ENCODE assay signal across 27 cellular contexts in the genomic region with DNA sequence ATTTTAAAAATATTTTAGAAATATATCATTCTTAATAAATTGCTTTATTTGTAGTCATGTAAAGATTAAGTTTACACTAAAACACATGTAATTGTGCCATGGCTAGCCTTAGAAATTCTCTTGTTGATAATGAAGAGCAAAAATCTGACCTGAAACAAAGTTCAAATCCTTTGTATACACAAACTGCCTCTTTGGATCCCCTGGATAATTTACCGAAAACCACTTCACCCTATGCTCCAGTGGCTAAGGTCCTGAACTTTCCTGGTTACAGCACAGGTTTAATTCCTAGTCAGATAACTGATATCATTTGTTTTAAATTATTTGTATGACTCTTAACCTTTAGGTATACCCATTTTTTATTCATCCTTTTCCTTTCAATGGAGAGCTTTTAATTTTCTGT.
"Had no signal": no experiment of that assay in that cellular context is flagged by ENCODE, and none has a peak within 500 bp of the region (broad histone marks: within the 10 kb centered on the region; RNA-seq: fewer than 3 reads in every experiment).

No MANE protein-coding gene starts in this region.

- H3K4me3 ChIP-seq: stomach, suprapubic skin, testis, thoracic aorta, thyroid gland, tibial artery, tibial nerve, transverse colon, upper lobe of left lung, upper lobe of right lung, uterus, vagina had no signal

- ATAC-seq: stimulated activated effector memory CD8-positive, alpha-beta T cell treated with anti-CD3 and anti-CD28 coated beads, Interleukin-12 subunit alpha, Interleukin-12 subunit beta, amount 100 ng/mL, for 72 hours; stimulated activated memory B cell treated with anti-CD40 and anti-IgM and Interleukin-4, amounts not matched to agents 10 μg/mL and 1 μg/mL and 100 μg/mL, for 72 hours; stimulated activated naive B cell treated with anti-CD40 and anti-IgM and Interleukin-4, amounts not matched to agents 10 μg/mL and 1 μg/mL and 100 μg/mL, for 72 hours; stimulated activated naive CD8-positive, alpha-beta T cell treated with anti-CD3 and anti-CD28 coated beads, Interleukin-15, amount 100 ng/mL, for 72 hours; stimulated activated naive CD8-positive, alpha-beta T cell treated with anti-CD3 and anti-CD28 coated beads, Interleukin-15, Interleukin-2, amounts not matched to agents 100 U/mL and 50 U/mL, for 24 hours; upper lobe of right lung had no signal

- FAIRE-seq: urothelium cell line had no signal

- H3K36me3 ChIP-seq: stomach, suprapubic skin, thoracic aorta, thyroid gland, tibial artery, tibial nerve, transverse colon, upper lobe of left lung, upper lobe of right lung, uterus, vagina had no signal

- H3K27me3 ChIP-seq: stomach, suprapubic skin, testis, thyroid gland, tibial artery, tibial nerve, transverse colon, upper lobe of left lung, upper lobe of right lung, uterus, vagina had no signal

- DNase-seq: stimulated activated CD4-positive, alpha-beta T cell treated with anti-CD3 and anti-CD28 coated beads, Interleukin-2, amount 100 ng/mL, for 48 hours; stimulated activated CD4-positive, alpha-beta T cell treated with anti-CD3 and anti-CD28 coated beads, Interleukin-4, amount 100 ng/mL, for 1 hour; stimulated activated CD4-positive, alpha-beta T cell treated with anti-CD3 and anti-CD28 coated beads, Interleukin-4, amount 100 ng/mL, for 24 hours; stimulated activated CD4-positive, alpha-beta T cell treated with anti-CD3 and anti-CD28 coated beads, Interleukin-4, amount 100 ng/mL, for 4 hours; stimulated activated CD8-positive, alpha-beta memory T cell treated with anti-CD3 and anti-CD28 coated beads, Interleukin-4, amount 100 ng/mL, for 48 hours; stimulated activated naive B cell treated with anti-CD40 and anti-IgM and Interleukin-4, amounts not matched to agents 10 μg/mL and 1 μg/mL and 100 μg/mL, for 72 hours; stimulated activated naive CD4-positive, alpha-beta T cell; stimulated activated naive CD4-positive, alpha-beta T cell treated with Interleukin-2 at 50 U/mL for 16 hours; stimulated activated naive CD8-positive, alpha-beta T cell treated with anti-CD3 and anti-CD28 coated beads, Interleukin-15, amount 100 ng/mL, for 72 hours; stimulated activated naive CD8-positive, alpha-beta T cell treated with anti-CD3 and anti-CD28 coated beads, Interleukin-15, Interleukin-2, amounts not matched to agents 100 U/mL and 50 U/mL, for 24 hours; stomach; substantia nigra; testis; thyroid gland; tibial artery; transverse colon; trophoblast cell; upper lobe of left lung; upper lobe of right lung; uterus had no signal

- H3K27ac ChIP-seq: stomach, suprapubic skin, testis, thoracic aorta, thyroid gland, tibial artery, tibial nerve, transverse colon, upper lobe of left lung, upper lobe of right lung, uterus, vagina had no signal

- H3K9me3 ChIP-seq: suprapubic skin, testis, thoracic aorta, thyroid gland, transverse colon, upper lobe of right lung, uterus, vagina had no signal

- H3K4me1 ChIP-seq: stomach, suprapubic skin, testis, thyroid gland, tibial artery, tibial nerve, transverse colon, upper lobe of left lung, upper lobe of right lung, uterus, vagina had no signal
